ENCODE assay signal across 15 cellular contexts in the genomic region with DNA sequence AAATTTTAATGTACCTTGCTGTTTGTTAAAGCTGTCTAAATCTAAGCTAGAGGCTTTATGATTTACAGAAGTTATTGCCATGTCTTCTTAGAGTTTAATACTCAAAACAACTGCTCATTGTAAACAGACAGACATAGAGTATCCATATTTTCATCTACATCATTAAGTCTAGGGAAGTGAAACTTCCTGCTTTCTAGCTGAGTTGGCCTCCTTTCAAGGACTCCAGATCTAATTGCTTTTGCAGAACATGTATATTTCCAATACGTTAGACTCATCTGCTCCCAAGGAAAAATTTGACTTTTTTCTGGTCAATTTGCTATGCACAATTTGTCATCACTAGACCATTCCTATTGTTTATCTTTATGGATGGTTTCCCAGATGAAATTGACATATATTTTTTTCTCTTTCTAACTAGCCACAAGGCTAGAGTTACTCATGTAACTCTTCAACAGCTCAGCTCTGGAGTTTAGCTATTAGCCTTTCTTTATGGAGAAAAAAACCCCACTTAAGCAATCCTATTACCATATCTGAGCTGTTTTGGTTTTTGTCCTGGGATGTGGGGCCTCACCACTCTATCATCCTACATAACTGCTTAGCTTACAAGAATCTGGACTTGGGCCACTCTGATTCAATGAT.
DNase-seq lines count a peak whose midpoint lies in the region; ATAC-seq and TF ChIP-seq lines count a peak whose summit lies in the region.
"Had no signal": no experiment of that assay in that cellular context is flagged by ENCODE, and none has a peak within 500 bp of the region (broad histone marks: within the 10 kb centered on the region; RNA-seq: fewer than 3 reads in every experiment).

No MANE protein-coding gene starts in this region.

- DNase-seq in NCI-H446 treated with DMSO at 0.1 percent for 48 hours (lab: John Stamatoyannopoulos, UW), result peak; percentile 78
- peak; percentile 54 for DNase-seq in dedifferentiated amniotic fluid mesenchymal stem cell (ENCODE audit: extremely low spot score)
- DNase-seq in renal cortical epithelial cell (ENCODE audit: low read depth), result peak; percentile 69
- no peak for DNase-seq in vagina (ENCODE audit: extremely low spot score in 2 of 2)
- no peak for DNase-seq in G401 (ENCODE audit: low spot score)
- DNase-seq in tibial nerve (ENCODE audit: low spot score in 2 of 2), result no peak
- DNase-seq: activated CD8-positive, alpha-beta T cell treated with anti-CD3 and anti-CD28 coated beads, Interleukin-2, amount 10 ng/mL, durations not matched to agents 7 days and 5 days; activated effector memory CD4-positive, alpha-beta T cell treated with anti-CD3 and anti-CD28 coated beads, Interleukin-2, amount 50 U/mL, for 16 hours; NCI-H1092; NCI-H226 had no signal

- no peak for TF ChIP-seq EP300 in tibial nerve (IDR thresholded peaks at IDR 0.05)

- ATAC-seq in GM18868 (IDR thresholded peaks at IDR 0.05; ENCODE audit: unreplicated experiment), result peak; percentile 48
- ATAC-seq: activated CD8-positive, alpha-beta T cell treated with anti-CD3 and anti-CD28 coated beads, Interleukin-2, amount 10 ng/mL, durations not matched to agents 7 days and 5 days had no signal

- in situ Hi-C loops in G401 (cut with HindIII; ENCODE audit: low sequenced_read_pairs), result no loop called here

- no peaks in the 10 kb centered on the region for H3K9me3 ChIP-seq in vagina
- H3K9me3 ChIP-seq in tibial nerve, result no peaks in the 10 kb centered on the region
- H3K9me3 ChIP-seq: breast epithelium, neutrophil had no signal

- intact Hi-C loops in vagina (cut with DNase I), result no loop called here

- WGBS in tibial nerve, 2 donors, result 48 to 59% methylated on average over 1 of the region's 1 CpG

- H3K27me3 ChIP-seq in vagina (no peaks in the 10 kb centered on the region), tibial nerve (no peaks in the 10 kb centered on the region)
- H3K27me3 ChIP-seq: breast epithelium, neutrophil had no signal

- H3K36me3 ChIP-seq in vagina (no peaks in the 10 kb centered on the region), tibial nerve (no peaks in the 10 kb centered on the region)
- H3K36me3 ChIP-seq: breast epithelium, neutrophil had no signal

- H3K4me1 ChIP-seq in vagina (no peaks in the 10 kb centered on the region), tibial nerve (no peaks in the 10 kb centered on the region)
- H3K4me1 ChIP-seq: breast epithelium had no signal

- TF ChIP-seq POLR2A in vagina (IDR thresholded peaks at IDR 0.05), result no peak
- TF ChIP-seq POLR2A in tibial nerve (IDR thresholded peaks at IDR 0.05), result no peak

- H3K27ac ChIP-seq in vagina (no peak overlapping the region), tibial nerve (no peak overlapping the region)
- H3K27ac ChIP-seq: breast epithelium, neutrophil, skin epidermis had no signal

- H3K4me3 ChIP-seq in vagina, result no peak overlapping the region
- H3K4me3 ChIP-seq in tibial nerve, result no peak overlapping the region
- H3K4me3 ChIP-seq: breast epithelium, lung, skin epidermis had no signal

- no peak for TF ChIP-seq CTCF in vagina (IDR thresholded peaks at IDR 0.05)
- TF ChIP-seq CTCF in tibial nerve (IDR thresholded peaks at IDR 0.05), result no peak

Comparison
In these comparisons a context has a peak if more than half of its experiments do, and no peak if none do; other contexts are left out.
1. DNase-seq: peak in NCI-H446 treated with DMSO at 0.1 percent for 48 hours (single experiment), dedifferentiated amniotic fluid mesenchymal stem cell (single experiment) and renal cortical epithelial cell (single experiment); none in vagina (0 of 2), G401 (single experiment) and tibial nerve (0 of 2).